In genomic region chr10:79223346-79224048, GRCh38 we compare ENCODE assay signal across 1 cellular context.
A peak's percentile ranks its signal among the peaks of the same experiment; 100 is the strongest.
TF ChIP-seq lines count a peak whose summit lies in the region.

No MANE protein-coding gene starts in this region.

TF ChIP-seq in K562, 482 proteins besides CTCF, POLR2A, EP300 and RAD21 (continued from another document and continues in another):
- TF ChIP-seq ZNF318 (IDR thresholded peaks at IDR 0.05; ENCODE audit: borderline replicate concordance in 1 of 2, low read depth in 1 of 2) (no peak), VEZF1 (CRISPR knock-in tag; IDR thresholded peaks at IDR 0.05) (0 out of 2 replicates have a peak, but pooled peaks have one; percentile 7), PRMT5 (CRISPR knock-in tag; IDR thresholded peaks at IDR 0.05) (no peak), ZNF3 (CRISPR knock-in tag; IDR thresholded peaks at IDR 0.05) (no peak), ZBTB33 (CRISPR knock-in tag; IDR thresholded peaks at IDR 0.05) (0 out of 2 replicates have a peak, but pooled peaks have one; percentile 24), ZNF740 (CRISPR knock-in tag; IDR thresholded peaks at IDR 0.05) (no peak), ZNF740 (tag; IDR thresholded peaks at IDR 0.05) (no peak), RNF2 (IDR thresholded peaks at IDR 0.05) (no peak), ZBTB11 (CRISPR knock-in tag; IDR thresholded peaks at IDR 0.05) (no peak), IRF9 (tag; IDR thresholded peaks at IDR 0.05) (no peak), CHD1 (IDR thresholded peaks at IDR 0.05; ENCODE audit: low read length) (no peak), TEAD2 (tag; IDR thresholded peaks at IDR 0.05) (no peak), CLOCK (CRISPR knock-in tag; IDR thresholded peaks at IDR 0.05; ENCODE audit: borderline replicate concordance) (no peak), BACH1 (tag; IDR thresholded peaks at IDR 0.05) (no peak), RBM25 (IDR thresholded peaks at IDR 0.05; ENCODE audit: low read depth, low read length, severe bottlenecking) (no peak), GATAD2A (IDR thresholded peaks at IDR 0.05) (no peak), ZKSCAN3 (CRISPR knock-in tag; IDR thresholded peaks at IDR 0.05) (no peak), GATAD2B (IDR thresholded peaks at IDR 0.05; ENCODE audit: borderline replicate concordance) (no peak), TAF7 (tag; IDR thresholded peaks at IDR 0.05) (no peak), USF1 (CRISPR knock-in tag; IDR thresholded peaks at IDR 0.05) (0 out of 2 replicates have a peak, but pooled peaks have one; percentile 17), HLTF (IDR thresholded peaks at IDR 0.05) (no peak), CSDE1 (IDR thresholded peaks at IDR 0.05) (no peak), KAT7 (CRISPR knock-in tag; IDR thresholded peaks at IDR 0.05; ENCODE audit: borderline replicate concordance) (no peak), PHF20 (IDR thresholded peaks at IDR 0.05; ENCODE audit: partially characterized antibody) (no peak), ATF4 (CRISPR knock-in tag; IDR thresholded peaks at IDR 0.05) (no peak), PRDM10 (IDR thresholded peaks at IDR 0.05; ENCODE audit: partially characterized antibody) (no peak), TFAM (CRISPR knock-in tag; conservative IDR thresholded peaks at IDR 0.05) (no peak)
